1 cellular context compared by ENCODE assay signal in genomic region chr6:11404845-11405244, GRCh38.
TF ChIP-seq lines count a peak whose summit lies in the region.

No MANE protein-coding gene starts in this region.

TF ChIP-seq in HepG2, 621 proteins besides CTCF, POLR2A, EP300 and RAD21 (continued from another document):
- TF ChIP-seq, protein P1, sequence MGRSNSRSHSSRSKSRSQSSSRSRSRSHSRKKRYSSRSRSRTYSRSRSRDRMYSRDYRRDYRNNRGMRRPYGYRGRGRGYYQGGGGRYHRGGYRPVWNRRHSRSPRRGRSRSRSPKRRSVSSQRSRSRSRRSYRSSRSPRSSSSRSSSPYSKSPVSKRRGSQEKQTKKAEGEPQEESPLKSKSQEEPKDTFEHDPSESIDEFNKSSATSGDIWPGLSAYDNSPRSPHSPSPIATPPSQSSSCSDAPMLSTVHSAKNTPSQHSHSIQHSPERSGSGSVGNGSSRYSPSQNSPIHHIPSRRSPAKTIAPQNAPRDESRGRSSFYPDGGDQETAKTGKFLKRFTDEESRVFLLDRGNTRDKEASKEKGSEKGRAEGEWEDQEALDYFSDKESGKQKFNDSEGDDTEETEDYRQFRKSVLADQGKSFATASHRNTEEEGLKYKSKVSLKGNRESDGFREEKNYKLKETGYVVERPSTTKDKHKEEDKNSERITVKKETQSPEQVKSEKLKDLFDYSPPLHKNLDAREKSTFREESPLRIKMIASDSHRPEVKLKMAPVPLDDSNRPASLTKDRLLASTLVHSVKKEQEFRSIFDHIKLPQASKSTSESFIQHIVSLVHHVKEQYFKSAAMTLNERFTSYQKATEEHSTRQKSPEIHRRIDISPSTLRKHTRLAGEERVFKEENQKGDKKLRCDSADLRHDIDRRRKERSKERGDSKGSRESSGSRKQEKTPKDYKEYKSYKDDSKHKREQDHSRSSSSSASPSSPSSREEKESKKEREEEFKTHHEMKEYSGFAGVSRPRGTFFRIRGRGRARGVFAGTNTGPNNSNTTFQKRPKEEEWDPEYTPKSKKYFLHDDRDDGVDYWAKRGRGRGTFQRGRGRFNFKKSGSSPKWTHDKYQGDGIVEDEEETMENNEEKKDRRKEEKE (IDR thresholded peaks at IDR 0.05), result no peak
- no peak for TF ChIP-seq ZSCAN31 (CRISPR knock-in tag; IDR thresholded peaks at IDR 0.05; ENCODE audit: low read depth)
- no peak for TF ChIP-seq ARID4A (CRISPR knock-in tag; IDR thresholded peaks at IDR 0.05; ENCODE audit: borderline replicate concordance)
- TF ChIP-seq, protein P2, sequence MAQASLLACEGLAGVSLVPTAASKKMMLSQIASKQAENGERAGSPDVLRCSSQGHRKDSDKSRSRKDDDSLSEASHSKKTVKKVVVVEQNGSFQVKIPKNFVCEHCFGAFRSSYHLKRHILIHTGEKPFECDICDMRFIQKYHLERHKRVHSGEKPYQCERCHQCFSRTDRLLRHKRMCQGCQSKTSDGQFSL (CRISPR knock-in tag; IDR thresholded peaks at IDR 0.05), result no peak
- no peak for TF ChIP-seq NCOA1 (CRISPR knock-in tag; IDR thresholded peaks at IDR 0.05)
- TF ChIP-seq ZNF556 (CRISPR knock-in tag; IDR thresholded peaks at IDR 0.05; ENCODE audit: borderline replicate concordance), result no peak
- TF ChIP-seq, protein P3, sequence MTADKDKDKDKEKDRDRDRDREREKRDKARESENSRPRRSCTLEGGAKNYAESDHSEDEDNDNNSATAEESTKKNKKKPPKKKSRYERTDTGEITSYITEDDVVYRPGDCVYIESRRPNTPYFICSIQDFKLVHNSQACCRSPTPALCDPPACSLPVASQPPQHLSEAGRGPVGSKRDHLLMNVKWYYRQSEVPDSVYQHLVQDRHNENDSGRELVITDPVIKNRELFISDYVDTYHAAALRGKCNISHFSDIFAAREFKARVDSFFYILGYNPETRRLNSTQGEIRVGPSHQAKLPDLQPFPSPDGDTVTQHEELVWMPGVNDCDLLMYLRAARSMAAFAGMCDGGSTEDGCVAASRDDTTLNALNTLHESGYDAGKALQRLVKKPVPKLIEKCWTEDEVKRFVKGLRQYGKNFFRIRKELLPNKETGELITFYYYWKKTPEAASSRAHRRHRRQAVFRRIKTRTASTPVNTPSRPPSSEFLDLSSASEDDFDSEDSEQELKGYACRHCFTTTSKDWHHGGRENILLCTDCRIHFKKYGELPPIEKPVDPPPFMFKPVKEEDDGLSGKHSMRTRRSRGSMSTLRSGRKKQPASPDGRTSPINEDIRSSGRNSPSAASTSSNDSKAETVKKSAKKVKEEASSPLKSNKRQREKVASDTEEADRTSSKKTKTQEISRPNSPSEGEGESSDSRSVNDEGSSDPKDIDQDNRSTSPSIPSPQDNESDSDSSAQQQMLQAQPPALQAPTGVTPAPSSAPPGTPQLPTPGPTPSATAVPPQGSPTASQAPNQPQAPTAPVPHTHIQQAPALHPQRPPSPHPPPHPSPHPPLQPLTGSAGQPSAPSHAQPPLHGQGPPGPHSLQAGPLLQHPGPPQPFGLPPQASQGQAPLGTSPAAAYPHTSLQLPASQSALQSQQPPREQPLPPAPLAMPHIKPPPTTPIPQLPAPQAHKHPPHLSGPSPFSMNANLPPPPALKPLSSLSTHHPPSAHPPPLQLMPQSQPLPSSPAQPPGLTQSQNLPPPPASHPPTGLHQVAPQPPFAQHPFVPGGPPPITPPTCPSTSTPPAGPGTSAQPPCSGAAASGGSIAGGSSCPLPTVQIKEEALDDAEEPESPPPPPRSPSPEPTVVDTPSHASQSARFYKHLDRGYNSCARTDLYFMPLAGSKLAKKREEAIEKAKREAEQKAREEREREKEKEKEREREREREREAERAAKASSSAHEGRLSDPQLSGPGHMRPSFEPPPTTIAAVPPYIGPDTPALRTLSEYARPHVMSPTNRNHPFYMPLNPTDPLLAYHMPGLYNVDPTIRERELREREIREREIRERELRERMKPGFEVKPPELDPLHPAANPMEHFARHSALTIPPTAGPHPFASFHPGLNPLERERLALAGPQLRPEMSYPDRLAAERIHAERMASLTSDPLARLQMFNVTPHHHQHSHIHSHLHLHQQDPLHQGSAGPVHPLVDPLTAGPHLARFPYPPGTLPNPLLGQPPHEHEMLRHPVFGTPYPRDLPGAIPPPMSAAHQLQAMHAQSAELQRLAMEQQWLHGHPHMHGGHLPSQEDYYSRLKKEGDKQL (CRISPR knock-in tag; IDR thresholded peaks at IDR 0.05; ENCODE audit: low read depth), result no peak
- no peak for TF ChIP-seq ZNF766 (CRISPR knock-in tag; IDR thresholded peaks at IDR 0.05; ENCODE audit: borderline replicate concordance)
- TF ChIP-seq ONECUT2 (CRISPR knock-in tag; IDR thresholded peaks at IDR 0.05), result no peak
